ENCODE assay signal across 1 cellular context in genomic region chr9:94182532-94182931, GRCh38.
TF ChIP-seq lines count a peak whose summit lies in the region.

No MANE protein-coding gene starts in this region.

TF ChIP-seq in GM12878, 131 proteins besides CTCF, POLR2A, EP300 and RAD21 (continued from another document):
- no peak for TF ChIP-seq USF2 (IDR thresholded peaks at IDR 0.05; ENCODE audit: borderline replicate concordance, low read depth, low read length)
- TF ChIP-seq ZNF384 (IDR thresholded peaks at IDR 0.05; ENCODE audit: borderline replicate concordance, low read depth, low read length) = no peak
- TF ChIP-seq RUNX3 (IDR thresholded peaks at IDR 0.05; ENCODE audit: low read length) = 0 out of 2 replicates have a peak, but pooled peaks have one; percentile 13
- TF ChIP-seq E4F1 (IDR thresholded peaks at IDR 0.05; ENCODE audit: borderline replicate concordance, partially characterized antibody) = no peak
- 0 out of 2 replicates have a peak, but pooled peaks have one; percentile 17 for TF ChIP-seq EED (IDR thresholded peaks at IDR 0.05; ENCODE audit: low read depth)
- 0 out of 2 replicates have a peak, but pooled peaks have one; percentile 51 for TF ChIP-seq POLR2AphosphoS2 (IDR thresholded peaks at IDR 0.05; ENCODE audit: low read depth, low read length)
- no peak for TF ChIP-seq NRF1 (conservative IDR thresholded peaks at IDR 0.05; ENCODE audit: low read depth, low read length)
- TF ChIP-seq SREBF2 (IDR thresholded peaks at IDR 0.05; ENCODE audit: low read length) = no peak
- peak; percentile 73 for TF ChIP-seq SPI1 (IDR thresholded peaks at IDR 0.05; ENCODE audit: borderline replicate concordance, insufficient read depth, low read depth, low read length)
